Comparison of ENCODE assay signal across 19 cellular contexts in the genomic region with DNA sequence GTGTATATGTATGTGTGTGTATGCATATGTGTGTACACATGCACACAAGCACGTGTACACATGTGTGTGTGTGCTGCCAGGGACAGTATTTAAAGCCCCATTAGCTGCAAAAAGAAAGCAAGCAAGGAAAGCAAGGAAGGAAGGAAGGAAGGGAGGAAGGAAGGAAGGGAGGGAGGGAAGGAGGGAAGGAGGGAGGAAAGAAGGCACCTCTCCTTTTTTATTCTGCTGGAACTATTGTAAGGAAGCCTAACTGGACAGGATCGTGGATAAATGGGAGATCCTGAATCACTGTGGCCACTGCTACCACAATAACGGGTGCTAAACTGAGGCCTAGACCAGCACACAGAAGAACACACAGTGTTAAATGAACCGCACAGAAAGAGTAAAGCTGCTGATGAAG.
"Had no signal": no experiment of that assay in that cellular context is flagged by ENCODE, and none has a peak within 500 bp of the region (broad histone marks: within the 10 kb centered on the region; RNA-seq: fewer than 3 reads in every experiment).

No MANE protein-coding gene starts in this region.

- H3K27me3 ChIP-seq: dorsolateral prefrontal cortex, esophagus muscularis mucosa, gastroesophageal sphincter, heart left ventricle, hepatocyte, left lung had no signal

- H3K36me3 ChIP-seq: esophagus muscularis mucosa, gastroesophageal sphincter, heart left ventricle, left lung, lower lobe of right lung had no signal

- H3K27me3 Mint-ChIP-seq: naive B cell had no signal

- H3K27ac Mint-ChIP-seq: immature natural killer cell, mesothelial cell of epicardium, naive B cell had no signal

- H3K4me3 ChIP-seq: coronary artery, dorsolateral prefrontal cortex, esophagus muscularis mucosa, gastroesophageal sphincter, heart left ventricle, hepatocyte, left lung, lower lobe of right lung, mucosa of descending colon had no signal

- H3K4me1 Mint-ChIP-seq: immature natural killer cell, mesothelial cell of epicardium, naive B cell had no signal

- H3K4me1 ChIP-seq: esophagus muscularis mucosa, foreskin keratinocyte, gastroesophageal sphincter, heart left ventricle, lower lobe of right lung had no signal

- H3K79me2 ChIP-seq: hepatocyte had no signal

- H3K36me3 Mint-ChIP-seq: immature natural killer cell, mesothelial cell of epicardium had no signal

- H3K4me2 ChIP-seq: hepatocyte had no signal

- DNase-seq: dermis blood vessel endothelial cell; dorsolateral prefrontal cortex; effector CD4-positive, alpha-beta T cell; effector memory CD4-positive, alpha-beta T cell; foreskin keratinocyte; heart left ventricle; hypothalamus; immature natural killer cell; left cardiac atrium; left lung; left ventricle myocardium superior; lower lobe of right lung; mucosa of descending colon; naive B cell had no signal

- H3K27ac ChIP-seq: coronary artery, dorsolateral prefrontal cortex, esophagus muscularis mucosa, foreskin keratinocyte, gastroesophageal sphincter, heart left ventricle, hepatocyte, left lung, lower lobe of right lung had no signal

- H3K4me3 Mint-ChIP-seq: immature natural killer cell, mesothelial cell of epicardium, naive B cell had no signal

- H3K9me3 Mint-ChIP-seq: immature natural killer cell, mesothelial cell of epicardium had no signal

- H3K9me3 ChIP-seq: esophagus muscularis mucosa, gastroesophageal sphincter, heart left ventricle, left lung, lower lobe of right lung, mucosa of descending colon had no signal

- ATAC-seq: foreskin keratinocyte, gastroesophageal sphincter, heart left ventricle, left cardiac atrium, left lung, left ventricle myocardium superior, lower lobe of right lung, mucosa of descending colon had no signal
